Comparison of ENCODE assay signal across 27 cellular contexts in the genomic region with DNA sequence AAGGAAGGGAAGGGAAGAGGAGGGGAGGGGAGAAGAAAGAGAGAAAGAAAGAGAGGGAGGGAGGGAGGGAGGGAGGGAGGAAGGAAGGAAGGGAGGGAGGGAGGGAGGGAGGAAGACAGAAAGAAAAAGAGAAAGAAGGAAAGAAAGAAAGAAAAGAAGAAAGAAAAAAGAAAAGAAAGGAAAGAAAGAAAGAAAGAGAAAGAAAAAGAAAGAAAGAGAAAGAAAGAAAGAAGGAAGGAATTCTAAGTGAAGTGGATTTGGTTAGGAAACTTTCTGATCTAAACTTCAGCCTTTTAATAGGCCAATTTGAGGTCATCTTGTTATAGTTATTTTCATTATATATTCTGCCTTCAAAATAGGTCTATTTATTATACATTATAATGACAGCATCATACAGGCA. TPM values are rescaled to one million over a fixed set of nuclear protein-coding genes. Genes with fewer than 3 reads are reported as not detected.
DNase-seq lines count a peak whose midpoint lies in the region; ATAC-seq and TF ChIP-seq lines count a peak whose summit lies in the region.
"Had no signal": no experiment of that assay in that cellular context is flagged by ENCODE, and none has a peak within 500 bp of the region (broad histone marks: within the 10 kb centered on the region; RNA-seq: fewer than 3 reads in every experiment).

No MANE protein-coding gene starts in this region.

- TF ChIP-seq CTCF in right atrium auricular region (IDR thresholded peaks at IDR 0.05) (no peak), ascending aorta (IDR thresholded peaks at IDR 0.05) (no peak)

- H3K36me3 ChIP-seq in right atrium auricular region (peaks cover 21% of the 10 kb centered on the region), ascending aorta (peaks cover 7 to 26% of the 10 kb centered on the region in 2 donors), rectal smooth muscle tissue (ENCODE audit: control insufficient read depth, insufficient read depth, low read length) (no peaks in the 10 kb centered on the region)
- H3K36me3 ChIP-seq: BLaER1 treated with 17β-estradiol and CSF1 and Interleukin-3, amounts not matched to agents 10 nM and 100 nM had no signal

- H3K4me1 ChIP-seq in right atrium auricular region, result peaks cover 0 to 27% of the 10 kb centered on the region in 2 donors
- H3K4me1 ChIP-seq in ascending aorta, result peaks cover 0 to 26% of the 10 kb centered on the region in 2 donors
- peaks cover 18% of the 10 kb centered on the region for H3K4me1 ChIP-seq in rectal smooth muscle tissue (ENCODE audit: control insufficient read depth, insufficient read depth, low read length)
- H3K4me1 ChIP-seq: BLaER1 treated with 17β-estradiol and CSF1 and Interleukin-3, amounts not matched to agents 10 nM and 100 nM had no signal

- H3K9me3 ChIP-seq in right atrium auricular region (no peaks in the 10 kb centered on the region), ascending aorta (no peaks in the 10 kb centered on the region)
- H3K9me3 ChIP-seq: HAP-1, lower lobe of right lung had no signal

- no peaks in the 10 kb centered on the region for H3K27me3 ChIP-seq in right atrium auricular region
- H3K27me3 ChIP-seq in ascending aorta, result no peaks in the 10 kb centered on the region
- H3K27me3 ChIP-seq in rectal smooth muscle tissue (ENCODE audit: control insufficient read depth, insufficient read depth, low read length), result peaks cover 6% of the 10 kb centered on the region
- H3K27me3 ChIP-seq: BLaER1 treated with 17β-estradiol and CSF1 and Interleukin-3, amounts not matched to agents 10 nM and 100 nM had no signal

- peak overlapping the region; percentile 98 for H3K27ac ChIP-seq in right atrium auricular region
- H3K27ac ChIP-seq in ascending aorta, result peak overlapping the region; percentile 27 to 32
- peak overlapping the region; percentile 40 for H3K27ac ChIP-seq in rectal smooth muscle tissue (ENCODE audit: low read depth, low read length)
- H3K27ac ChIP-seq: BLaER1 treated with 17β-estradiol and CSF1 and Interleukin-3, amounts not matched to agents 10 nM and 100 nM; lower lobe of right lung; SK-N-MC had no signal

- no peak overlapping the region for H3K9ac ChIP-seq in rectal smooth muscle tissue (ENCODE audit: low read length)
- H3K9ac ChIP-seq: BLaER1 treated with 17β-estradiol and CSF1 and Interleukin-3, amounts not matched to agents 10 nM and 100 nM had no signal

- intact Hi-C loops in Right ventricle myocardium inferior (cut with DNase I) (no loop called here), ascending aorta (cut with DNase I) (no loop called here)

- DNase-seq in right atrium auricular region (ENCODE audit: low spot score) (no peak), Right ventricle myocardium inferior (ENCODE audit: missing footprints) (no peak), ascending aorta (ENCODE audit: low spot score in 2 of 2) (no peak), GM03348 (ENCODE audit: low spot score) (no peak), HK-2 (ENCODE audit: unreplicated experiment) (no peak)
- DNase-seq: activated B cell treated with CpG ODN at 0.5 μM for 24 hours; activated CD4-positive, alpha-beta T cell treated with anti-CD3 and anti-CD28 coated beads, Interleukin-2, amount 10 ng/mL, durations not matched to agents 7 days and 5 days; activated gamma-delta T cell treated with Interleukin-2 at 50 U/mL for 16 hours; activated T-cell treated with anti-CD3 and anti-CD28 coated beads, Interleukin-2, amount 50 U/mL, for 24 hours; caudate nucleus; effector memory CD8-positive, alpha-beta T cell; erythroblast; head of caudate nucleus; lower lobe of right lung; naive thymus-derived CD8-positive, alpha-beta T cell; NCI-H1092 treated with DMSO at 0.1 percent for 48 hours; NCI-H187 treated with DMSO at 0.1 percent for 48 hours; NCI-H2171; NCI-H510A; RPMI8226; T-helper 1 cell had no signal

- ATAC-seq in Right ventricle myocardium inferior (no peak), HG03378 (IDR thresholded peaks at IDR 0.05; ENCODE audit: unreplicated experiment) (no peak)
- ATAC-seq: effector memory CD8-positive, alpha-beta T cell; lower lobe of right lung; naive thymus-derived CD8-positive, alpha-beta T cell; stimulated activated effector memory CD8-positive, alpha-beta T cell treated with anti-CD3 and anti-CD28 coated beads, Interleukin-12 subunit alpha, Interleukin-12 subunit beta, amount 100 ng/mL, for 72 hours had no signal

- H3K4me3 ChIP-seq in right atrium auricular region (peak overlapping the region in 1 of 2 donors; percentile 2), ascending aorta (peak overlapping the region in 1 of 2 donors; percentile 1), rectal smooth muscle tissue (ENCODE audit: low read length) (no peak overlapping the region)
- H3K4me3 ChIP-seq: BLaER1 treated with 17β-estradiol and CSF1 and Interleukin-3, amounts not matched to agents 10 nM and 100 nM; HAP-1; SK-N-MC had no signal

RNA-seq across cellular contexts. Expression of gene CAV2, which starts 4.3 kb away (rescaled TPM):
- 100 to 1,000 TPM; 180 to 278 TPM for total RNA-seq in right atrium auricular region
- total RNA-seq in Right ventricle myocardium inferior, result 239 TPM
- 92.6 TPM for total RNA-seq in ascending aorta
- total RNA-seq: activated B cell treated with CpG ODN at 0.5 μM for 24 hours; activated CD4-positive, alpha-beta T cell treated with anti-CD3 and anti-CD28 coated beads, Interleukin-2, amount 10 ng/mL, durations not matched to agents 7 days and 5 days; naive thymus-derived CD8-positive, alpha-beta T cell had no signal

RNA-seq across cellular contexts. Expression of gene CAV1, which starts 21.0 kb away (rescaled TPM):
- 100 to 1,000 TPM; 396 to 398 TPM for total RNA-seq in right atrium auricular region
- 387 TPM for total RNA-seq in Right ventricle myocardium inferior
- 156 TPM for total RNA-seq in ascending aorta
- total RNA-seq: activated CD4-positive, alpha-beta T cell treated with anti-CD3 and anti-CD28 coated beads, Interleukin-2, amount 10 ng/mL, durations not matched to agents 7 days and 5 days; naive thymus-derived CD8-positive, alpha-beta T cell had no signal

Comparison
In these comparisons a context has a peak if more than half of its experiments do, and no peak if none do; other contexts are left out.
1. H3K27ac ChIP-seq: peak in every context shown above with its lines; median percentile 98 in right atrium auricular region; 40 in rectal smooth muscle tissue; 30 in ascending aorta.